ENCODE assay signal across 11 cellular contexts in the genomic region with DNA sequence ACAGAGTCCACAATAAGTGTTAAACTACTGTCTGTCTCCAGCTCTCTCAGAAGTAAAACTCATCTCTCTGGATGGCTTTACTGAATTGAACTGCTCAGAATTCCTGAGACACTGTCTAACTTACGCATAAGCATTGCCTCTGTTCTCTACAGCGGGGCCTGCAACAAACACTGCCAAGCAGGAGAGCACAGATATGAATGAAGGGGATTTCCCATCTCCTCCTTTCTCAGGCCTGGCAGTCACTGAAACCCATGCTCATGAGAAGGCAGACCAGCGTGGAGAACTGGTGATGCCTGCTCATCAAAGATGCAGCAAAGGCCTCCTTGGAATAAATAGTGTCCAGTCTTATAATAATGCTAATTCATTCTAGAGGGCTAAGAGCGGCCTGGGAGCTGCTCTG. TPM values are rescaled to one million over a fixed set of nuclear protein-coding genes. Genes with fewer than 3 reads are reported as not detected.
DNase-seq lines count a peak whose midpoint lies in the region; ATAC-seq and TF ChIP-seq lines count a peak whose summit lies in the region.
"Had no signal": no experiment of that assay in that cellular context is flagged by ENCODE, and none has a peak within 500 bp of the region (broad histone marks: within the 10 kb centered on the region; RNA-seq: fewer than 3 reads in every experiment).

No MANE protein-coding gene starts in this region.

- in situ Hi-C loops in IMR-90 (cut with MboI; ENCODE audit: low sequenced_read_pairs) = no loop called here

- TF ChIP-seq CTCF in GM10248 (IDR thresholded peaks at IDR 0.05; ENCODE audit: control extremely low read depth, extremely low read depth, low read depth, missing control alignments) (no peak), IMR-90 (conservative IDR thresholded peaks at IDR 0.05; ENCODE audit: low read depth, low read length) (no peak), fibroblast of pulmonary artery (IDR thresholded peaks at IDR 0.05; ENCODE audit: low read length, missing control alignments) (no peak)

- H4K91ac ChIP-seq in IMR-90 (ENCODE audit: insufficient read depth, low read depth, low read length) = peak overlapping the region; percentile 36; the same call in 1 of the 2 replicates

- no peak overlapping the region for H2AFZ ChIP-seq in IMR-90 (replicated peaks; ENCODE audit: low read length, poor library complexity)

- no peak overlapping the region for H3K27ac ChIP-seq in IMR-90 (ENCODE audit: insufficient read depth, low read length)

- dilution Hi-C loops in IMR-90 (cut with HindIII; ENCODE audit: low sequenced_read_pairs, unreplicated experiment) = no loop called here

- DNase-seq in GM10248 (ENCODE audit: extremely low spot score) = peak; percentile 52
- DNase-seq in IMR-90 = peak; percentile 82
- DNase-seq in fibroblast of pulmonary artery (ENCODE audit: low read depth) = peak; percentile 37
- DNase-seq in HEK293T (ENCODE audit: extremely low spot score) = no peak
- DNase-seq in H7 = no peak
- DNase-seq in activated gamma-delta T cell (lab: John Stamatoyannopoulos, UW) = no peak
- no peak for DNase-seq in NK-92 (lab: John Stamatoyannopoulos, UW; ENCODE audit: unreplicated experiment)
- DNase-seq: Calu3, NCI-H446 had no signal

- no peak overlapping the region for H3K4me2 ChIP-seq in IMR-90 (ENCODE audit: low read depth, low read length)

- H2BK20ac ChIP-seq in IMR-90 (ENCODE audit: low read depth, low read length) = 0 out of 2 replicates have a peak overlapping the region, but pooled peaks have one; percentile 44

- H3K27me3 ChIP-seq in IMR-90 (ENCODE audit: control insufficient read depth, insufficient read depth, low read length) = no peaks in the 10 kb centered on the region
- H3K27me3 ChIP-seq in H7 (ENCODE audit: control insufficient read depth, insufficient read depth, low read length) = no peaks in the 10 kb centered on the region
- H3K27me3 ChIP-seq: neutrophil had no signal

- peak overlapping the region; percentile 21; the same call in 1 of the 2 replicates for H3K9ac ChIP-seq in IMR-90 (ENCODE audit: low read depth, low read length)

- H3K4me3 ChIP-seq in IMR-90 (ENCODE audit: insufficient read depth, low read depth, low read length) (no peak overlapping the region), fibroblast of pulmonary artery (replicated peaks; ENCODE audit: low read depth, low read length) (no peak overlapping the region), H7 (ENCODE audit: insufficient read depth, low read depth, low read length) (no peak overlapping the region)

- intact Hi-C loops in IMR-90 (cut with micrococcal nuclease) = no loop called here

- BruUV-seq in IMR-90 (replicated peaks; lab: Mats Ljungman, UMichigan) = no TSS peak

- H4K5ac ChIP-seq in IMR-90 (ENCODE audit: low read depth, low read length) = no peak overlapping the region; the same call in 1 of the 2 replicates

- H2BK5ac ChIP-seq in IMR-90 (ENCODE audit: low read depth, low read length, poor library complexity, severe bottlenecking) = peak overlapping the region; percentile 47

- H3K18ac ChIP-seq in IMR-90 (ENCODE audit: low read depth, low read length) = peak overlapping the region; percentile 78; the same call in 1 of the 2 replicates

- H3K4ac ChIP-seq in IMR-90 (ENCODE audit: low read depth, low read length) = no peak overlapping the region

- TF ChIP-seq RAD21 in IMR-90 (IDR thresholded peaks at IDR 0.05; ENCODE audit: low read length) = no peak

- peak; percentile 51 for ATAC-seq in GM21367 (IDR thresholded peaks at IDR 0.05; ENCODE audit: unreplicated experiment)
- ATAC-seq in IMR-90 (ENCODE audit: low read depth) = peak; percentile 59

- peak overlapping the region; percentile 53 for H2BK120ac ChIP-seq in IMR-90 (ENCODE audit: low read depth, low read length)

- H4K20me1 ChIP-seq in IMR-90 (ENCODE audit: insufficient read depth, low read length) = no peaks in the 10 kb centered on the region

- no peak overlapping the region for H2AK9ac ChIP-seq in IMR-90 (replicated peaks; ENCODE audit: low read depth, low read length, poor library complexity)

- peaks cover 30% of the 10 kb centered on the region for H3K4me1 ChIP-seq in IMR-90 (ENCODE audit: control insufficient read depth, insufficient read depth, low read length)

- no CpG with 5 or more reads among the region's 4 CpGs for WGBS in IMR-90 (ENCODE audit: extremely low coverage in 2 of 2, insufficient read length in 1 of 2), 2 experiments

- CTCF ChIA-PET in GM10248 (lab: Yijun Ruan, JAX) (interaction anchor here (0.8 to 5.5 kb wide), 9 partner anchors 9 to 145 kb away, joined by 3 to 37 read pairs (median 3); a partner anchor contains a TSS), IMR-90 (lab: Yijun Ruan, JAX) (no interaction called here), HEK293T (lab: Yijun Ruan, JAX) (interaction anchor here (2.2 kb wide), 1 partner anchor 10 kb away, joined by 13 read pairs; a partner anchor contains a TSS)

- H3K14ac ChIP-seq in IMR-90 (replicated peaks; ENCODE audit: low read depth, low read length) = 0 out of 2 replicates have a peak overlapping the region, but pooled peaks have one; percentile 12

- H3K79me1 ChIP-seq in IMR-90 (ENCODE audit: low read depth in 1 of 2, low read length in 2 of 2) = no peaks in the 10 kb centered on the region

- H4K8ac ChIP-seq in IMR-90 (ENCODE audit: low read depth in 2 of 2, low read length in 2 of 2) = peak overlapping the region; percentile 6 to 34; a peak in 1 of 4 replicates

- no peaks in the 10 kb centered on the region for H3K9me3 ChIP-seq in IMR-90 (ENCODE audit: control insufficient read depth, insufficient read depth, low read length)
- H3K9me3 ChIP-seq: neutrophil had no signal

- H2BK15ac ChIP-seq in IMR-90 (ENCODE audit: low read depth, low read length) = peak overlapping the region; percentile 42; the same call in 1 of the 3 replicates

- POLR2A ChIA-PET in GM10248 (lab: Yijun Ruan, JAX) (interaction anchor here (0.6 kb wide), 1 partner anchor 1389 kb away, joined by 3 read pairs; no protein-coding TSS in a partner anchor), IMR-90 (lab: Charles Lee; ENCODE audit: unreplicated experiment) (no interaction called here), HEK293T (lab: Yijun Ruan, JAX) (no interaction called here)

- H3K36me3 ChIP-seq in IMR-90 (ENCODE audit: control insufficient read depth, insufficient read depth, low read length) = no peaks in the 10 kb centered on the region
- H3K36me3 ChIP-seq in H7 (replicated peaks; ENCODE audit: control insufficient read depth, insufficient read depth, low read length) = no peaks in the 10 kb centered on the region
- H3K36me3 ChIP-seq: neutrophil had no signal

- no peak for TF ChIP-seq POLR2A in IMR-90 (IDR thresholded peaks at IDR 0.05; ENCODE audit: low read depth, low read length)

- H3K56ac ChIP-seq in IMR-90 (ENCODE audit: extremely low read depth, insufficient read depth, low read length) = no peak overlapping the region

- peak overlapping the region; percentile 92; the same call in 1 of the 2 replicates for H2AK5ac ChIP-seq in IMR-90 (ENCODE audit: low read depth, low read length)

- H3K23ac ChIP-seq in IMR-90 (ENCODE audit: low read depth, low read length) = no peak overlapping the region

- peaks cover 7% of the 10 kb centered on the region for H3K9me1 ChIP-seq in IMR-90 (ENCODE audit: insufficient read depth, low read length)

TF ChIP-seq in IMR-90, 13 proteins besides CTCF, POLR2A, EP300 and RAD21 (continues in another document):
- TF ChIP-seq BHLHE40 (IDR thresholded peaks at IDR 0.05; ENCODE audit: low read depth, low read length) = no peak
- TF ChIP-seq, protein P1, sequence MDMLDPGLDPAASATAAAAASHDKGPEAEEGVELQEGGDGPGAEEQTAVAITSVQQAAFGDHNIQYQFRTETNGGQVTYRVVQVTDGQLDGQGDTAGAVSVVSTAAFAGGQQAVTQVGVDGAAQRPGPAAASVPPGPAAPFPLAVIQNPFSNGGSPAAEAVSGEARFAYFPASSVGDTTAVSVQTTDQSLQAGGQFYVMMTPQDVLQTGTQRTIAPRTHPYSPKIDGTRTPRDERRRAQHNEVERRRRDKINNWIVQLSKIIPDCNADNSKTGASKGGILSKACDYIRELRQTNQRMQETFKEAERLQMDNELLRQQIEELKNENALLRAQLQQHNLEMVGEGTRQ (IDR thresholded peaks at IDR 0.05; ENCODE audit: low read depth, low read length) = no peak
- TF ChIP-seq, protein P2, sequence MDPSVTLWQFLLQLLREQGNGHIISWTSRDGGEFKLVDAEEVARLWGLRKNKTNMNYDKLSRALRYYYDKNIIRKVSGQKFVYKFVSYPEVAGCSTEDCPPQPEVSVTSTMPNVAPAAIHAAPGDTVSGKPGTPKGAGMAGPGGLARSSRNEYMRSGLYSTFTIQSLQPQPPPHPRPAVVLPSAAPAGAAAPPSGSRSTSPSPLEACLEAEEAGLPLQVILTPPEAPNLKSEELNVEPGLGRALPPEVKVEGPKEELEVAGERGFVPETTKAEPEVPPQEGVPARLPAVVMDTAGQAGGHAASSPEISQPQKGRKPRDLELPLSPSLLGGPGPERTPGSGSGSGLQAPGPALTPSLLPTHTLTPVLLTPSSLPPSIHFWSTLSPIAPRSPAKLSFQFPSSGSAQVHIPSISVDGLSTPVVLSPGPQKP (IDR thresholded peaks at IDR 0.05; ENCODE audit: borderline replicate concordance, low read depth, low read length) = no peak

TF ChIP-seq in HEK293T, 16 proteins besides CTCF, POLR2A, EP300 and RAD21 (continues in another document):
- TF ChIP-seq, protein P3, sequence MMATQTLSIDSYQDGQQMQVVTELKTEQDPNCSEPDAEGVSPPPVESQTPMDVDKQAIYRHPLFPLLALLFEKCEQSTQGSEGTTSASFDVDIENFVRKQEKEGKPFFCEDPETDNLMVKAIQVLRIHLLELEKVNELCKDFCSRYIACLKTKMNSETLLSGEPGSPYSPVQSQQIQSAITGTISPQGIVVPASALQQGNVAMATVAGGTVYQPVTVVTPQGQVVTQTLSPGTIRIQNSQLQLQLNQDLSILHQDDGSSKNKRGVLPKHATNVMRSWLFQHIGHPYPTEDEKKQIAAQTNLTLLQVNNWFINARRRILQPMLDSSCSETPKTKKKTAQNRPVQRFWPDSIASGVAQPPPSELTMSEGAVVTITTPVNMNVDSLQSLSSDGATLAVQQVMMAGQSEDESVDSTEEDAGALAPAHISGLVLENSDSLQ (IDR thresholded peaks at IDR 0.05) = no peak
- TF ChIP-seq ZNF384 (IDR thresholded peaks at IDR 0.05) (no peak), SUZ12 (IDR thresholded peaks at IDR 0.05) (no peak), FOXA1 (IDR thresholded peaks at IDR 0.05) (no peak), FOXM1 (IDR thresholded peaks at IDR 0.05; ENCODE audit: borderline replicate concordance) (no peak), NFRKB (IDR thresholded peaks at IDR 0.05) (no peak), CTBP1 (IDR thresholded peaks at IDR 0.05; ENCODE audit: borderline replicate concordance) (no peak), BHLHE40 (IDR thresholded peaks at IDR 0.05; ENCODE audit: borderline replicate concordance) (no peak), ELF4 (IDR thresholded peaks at IDR 0.05) (no peak), SP1 (IDR thresholded peaks at IDR 0.05) (no peak), TARDBP (IDR thresholded peaks at IDR 0.05) (no peak)

RNA-seq across cellular contexts. Expression of a gene that starts 10.3 kb away (rescaled TPM):
- total RNA-seq in IMR-90 (2012; rRNA removed) = 1.9 and 3.2 TPM in 2 replicates
- 1.4 TPM in 2 replicates for polyA plus RNA-seq in IMR-90 (2012; rRNA removed)
- 0.43 and 0.60 TPM in 2 replicates for polyA plus RNA-seq in IMR-90 (2012; cell fraction: cytosol; rRNA removed)
- 0.97 and 2.6 TPM in 2 replicates for polyA plus RNA-seq in IMR-90 (2012; cell fraction: nucleus; rRNA removed; ENCODE audit: low replicate concordance)
- 2.8 and 2.9 TPM in 2 replicates for total RNA-seq in H7 (2014; rRNA removed; shearing (Covaris generic))

Comparison
In these comparisons a context has a peak if more than half of its experiments do, and no peak if none do; other contexts are left out.
1. DNase-seq: peak in GM10248 (single experiment), IMR-90 (single experiment) and fibroblast of pulmonary artery (single experiment); none in HEK293T (single experiment), H7 (single experiment), activated gamma-delta T cell (single experiment) and NK-92 (single experiment).